ENCODE assay signal across 15 cellular contexts in the genomic region with DNA sequence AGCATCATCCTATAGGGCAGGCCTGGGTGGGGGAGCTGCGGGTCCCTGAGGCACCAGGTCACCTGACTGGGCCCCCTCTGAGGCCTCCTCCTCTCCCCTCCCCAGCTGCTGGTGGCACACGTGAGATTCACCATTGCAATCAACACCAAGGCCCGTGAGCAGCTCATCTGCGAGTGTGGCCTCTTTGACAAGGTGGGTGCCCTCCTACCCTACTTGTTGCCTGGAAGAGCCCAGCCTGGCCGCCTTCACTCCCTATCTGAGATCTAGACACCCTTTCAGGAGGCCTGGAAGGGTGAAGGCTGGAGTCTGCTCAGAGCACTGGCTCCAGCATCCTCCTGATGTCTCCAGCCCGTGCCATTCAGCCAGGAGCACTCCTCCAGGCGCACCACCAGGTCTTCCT.
"Had no signal": no experiment of that assay in that cellular context is flagged by ENCODE, and none has a peak within 500 bp of the region (broad histone marks: within the 10 kb centered on the region; RNA-seq: fewer than 3 reads in every experiment).

No MANE protein-coding gene starts in this region.

- H3K9me3 Mint-ChIP-seq: activated naive CD8-positive, alpha-beta T cell treated with anti-CD3 and anti-CD28 coated beads for 36 hours; natural killer cell; T-cell had no signal

- DNase-seq: activated naive CD4-positive, alpha-beta T cell treated with Interleukin-2 at 50 U/mL for 16 hours; activated naive CD8-positive, alpha-beta T cell treated with anti-CD3 and anti-CD28 coated beads for 36 hours; heart left ventricle; left ventricle myocardium inferior; midbrain; natural killer cell; small intestine; stimulated activated CD4-positive, alpha-beta T cell treated with anti-CD3 and anti-CD28 coated beads, Interleukin-2, amount 100 ng/mL, for 24 hours; stimulated activated naive CD4-positive, alpha-beta T cell; T-cell; testis; upper lobe of left lung had no signal

- H3K27ac ChIP-seq: breast epithelium, colonic mucosa, heart left ventricle, left ventricle myocardium inferior, right lobe of liver, testis, upper lobe of left lung had no signal

- H3K4me1 Mint-ChIP-seq: activated naive CD8-positive, alpha-beta T cell treated with anti-CD3 and anti-CD28 coated beads for 36 hours; natural killer cell; T-cell had no signal

- H3K9me3 ChIP-seq: colonic mucosa, right lobe of liver, testis, upper lobe of left lung had no signal

- H3K27me3 Mint-ChIP-seq: activated naive CD8-positive, alpha-beta T cell treated with anti-CD3 and anti-CD28 coated beads for 36 hours had no signal

- H3K36me3 Mint-ChIP-seq: activated naive CD8-positive, alpha-beta T cell treated with anti-CD3 and anti-CD28 coated beads for 36 hours; natural killer cell; T-cell had no signal

- ATAC-seq: heart left ventricle, natural killer cell, right lobe of liver, T-cell had no signal

- H3K27ac Mint-ChIP-seq: activated naive CD8-positive, alpha-beta T cell treated with anti-CD3 and anti-CD28 coated beads for 36 hours; natural killer cell; T-cell had no signal

- H3K4me3 Mint-ChIP-seq: activated naive CD8-positive, alpha-beta T cell treated with anti-CD3 and anti-CD28 coated beads for 36 hours; natural killer cell; T-cell had no signal

- H3K27me3 ChIP-seq: breast epithelium, colonic mucosa, heart left ventricle, right lobe of liver, testis, upper lobe of left lung had no signal

- H3K4me1 ChIP-seq: breast epithelium, colonic mucosa, testis, upper lobe of left lung had no signal

- H3K36me3 ChIP-seq: breast epithelium, colonic mucosa, left ventricle myocardium inferior, right lobe of liver, upper lobe of left lung had no signal

- H3K4me3 ChIP-seq: breast epithelium, colonic mucosa, heart left ventricle, left ventricle myocardium inferior, right lobe of liver, testis, upper lobe of left lung had no signal
